In genomic region chr6:89413006-89413400, GRCh38 we compare ENCODE assay signal across 8 cellular contexts. TPM values are rescaled to one million over a fixed set of nuclear protein-coding genes. Genes with fewer than 3 reads are reported as not detected.
DNase-seq lines count a peak whose midpoint lies in the region; ATAC-seq and TF ChIP-seq lines count a peak whose summit lies in the region.

No MANE protein-coding gene starts in this region.

- H3K4me3 ChIP-seq in cardiac muscle cell (peak overlapping the region; percentile 72), ascending aorta (peak overlapping the region; percentile 74 to 94), mononuclear cell (ENCODE audit: low read length) (peak overlapping the region; percentile 61), upper lobe of right lung (peak overlapping the region; percentile 84)

- DNase-seq in cardiac muscle cell (ENCODE audit: low read depth in 1 of 2, low spot score in 1 of 2) (no peak), Right ventricle myocardium inferior (ENCODE audit: missing footprints) (no peak), ascending aorta (ENCODE audit: low spot score in 2 of 2) (no peak), upper lobe of right lung (no peak), NCI-H446 (lab: John Stamatoyannopoulos, UW) (no peak), GOT3 (lab: John Stamatoyannopoulos, UW) (no peak)
- no peak for DNase-seq in activated effector memory CD4-positive, alpha-beta T cell treated with anti-CD3 and anti-CD28 coated beads, Interleukin-2, amount 50 U/mL, for 16 hours

- no peak for ATAC-seq in Right ventricle myocardium inferior
- ATAC-seq in upper lobe of right lung: peak; percentile 18

- peak overlapping the region; percentile 94 for H3K27ac ChIP-seq in cardiac muscle cell
- no peak overlapping the region for H3K27ac ChIP-seq in ascending aorta
- H3K27ac ChIP-seq in upper lobe of right lung: peak overlapping the region; percentile 76

- H3K4me1 ChIP-seq in cardiac muscle cell (ENCODE audit: low read depth): peaks cover 23% of the 10 kb centered on the region
- no peaks in the 10 kb centered on the region for H3K4me1 ChIP-seq in ascending aorta
- peaks cover 34% of the 10 kb centered on the region for H3K4me1 ChIP-seq in mononuclear cell (ENCODE audit: insufficient read depth, low read length)
- H3K4me1 ChIP-seq in upper lobe of right lung: peaks cover 3% of the 10 kb centered on the region

- intact Hi-C loops in Right ventricle myocardium inferior (cut with DNase I): no loop called here
- intact Hi-C loops in ascending aorta (cut with DNase I): no loop called here
- intact Hi-C loops in upper lobe of right lung (cut with DNase I): no loop called here

- no peak for TF ChIP-seq CTCF in cardiac muscle cell (IDR thresholded peaks at IDR 0.05; ENCODE audit: low read depth, low read length)
- TF ChIP-seq CTCF in ascending aorta (IDR thresholded peaks at IDR 0.05): no peak
- TF ChIP-seq CTCF in upper lobe of right lung (IDR thresholded peaks at IDR 0.05): no peak

- H3K9me3 ChIP-seq in cardiac muscle cell (ENCODE audit: low read depth): no peaks in the 10 kb centered on the region
- no peaks in the 10 kb centered on the region for H3K9me3 ChIP-seq in ascending aorta
- H3K9me3 ChIP-seq in mononuclear cell (ENCODE audit: low read depth, low read length): no peaks in the 10 kb centered on the region
- H3K9me3 ChIP-seq in upper lobe of right lung: no peaks in the 10 kb centered on the region

- H3K36me3 ChIP-seq in cardiac muscle cell: no peaks in the 10 kb centered on the region
- no peaks in the 10 kb centered on the region for H3K36me3 ChIP-seq in ascending aorta
- no peaks in the 10 kb centered on the region for H3K36me3 ChIP-seq in upper lobe of right lung

- no peaks in the 10 kb centered on the region for H3K27me3 ChIP-seq in cardiac muscle cell
- H3K27me3 ChIP-seq in ascending aorta: no peaks in the 10 kb centered on the region
- peaks cover 9% of the 10 kb centered on the region for H3K27me3 ChIP-seq in mononuclear cell (ENCODE audit: insufficient read depth, low read length)
- no peaks in the 10 kb centered on the region for H3K27me3 ChIP-seq in upper lobe of right lung

RNA-seq across cellular contexts. Expression of gene RRAGD, which starts 0.9 kb away (rescaled TPM):
- total RNA-seq in cardiac muscle cell: 32.4 and 33.2 TPM in 2 replicates
- 39.8 and 40.1 TPM in 2 replicates for polyA plus RNA-seq in cardiac muscle cell
- 126 TPM for total RNA-seq in Right ventricle myocardium inferior
- total RNA-seq in ascending aorta: 9.2 TPM
- total RNA-seq in mononuclear cell: 6.8 TPM
- total RNA-seq in upper lobe of right lung: 44.0 TPM

RNA-seq across cellular contexts. Expression of gene ANKRD6, which starts 19.9 kb away (rescaled TPM):
- total RNA-seq in cardiac muscle cell (13.7 and 21.5 TPM in 2 replicates), Right ventricle myocardium inferior (17.0 TPM), ascending aorta (32.2 TPM), mononuclear cell (1.8 TPM), upper lobe of right lung (20.2 TPM)
- polyA plus RNA-seq in cardiac muscle cell: 10.3 and 16.0 TPM in 2 replicates

Comparison
In these comparisons a context has a peak if more than half of its experiments do, and no peak if none do; other contexts are left out.
1. H3K27ac ChIP-seq: peak in cardiac muscle cell (single experiment) and upper lobe of right lung (single experiment); none in ascending aorta (0 of 2).
2. Peak in every context shown above with its lines, with median percentiles within 50 percentile points of each other: H3K4me3 ChIP-seq.